In the genomic region with DNA sequence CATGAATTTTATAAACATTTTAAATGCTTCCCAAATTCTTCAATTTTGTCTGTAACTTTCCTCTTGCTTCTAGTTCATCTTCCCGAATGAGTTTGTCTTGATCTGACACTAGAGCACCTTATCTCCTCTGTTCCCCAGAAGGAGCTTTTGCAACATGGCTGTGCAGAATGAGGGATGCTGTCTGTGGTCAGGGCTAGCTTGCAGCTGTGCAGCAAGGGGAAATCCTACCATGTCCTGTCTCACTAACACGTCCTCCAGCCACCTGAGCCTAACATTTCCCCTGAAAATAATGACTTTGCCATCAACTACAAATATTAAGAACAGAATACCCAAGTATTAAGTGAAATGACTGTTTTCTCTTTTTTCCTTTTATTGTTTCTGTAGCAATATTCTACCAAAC, we compare ENCODE assay signal across 33 cellular contexts.
DNase-seq lines count a peak whose midpoint lies in the region; ATAC-seq, FAIRE-seq and TF ChIP-seq lines count a peak whose summit lies in the region.
"Had no signal": no experiment of that assay in that cellular context is flagged by ENCODE, and none has a peak within 500 bp of the region (broad histone marks: within the 10 kb centered on the region; RNA-seq: fewer than 3 reads in every experiment).

No MANE protein-coding gene starts in this region.

- H3K9me3 ChIP-seq in astrocyte (ENCODE audit: insufficient read depth, low read depth, low read length) (no peaks in the 10 kb centered on the region), smooth muscle cell (replicated peaks; ENCODE audit: low read depth) (no peaks in the 10 kb centered on the region), kidney (ENCODE audit: control insufficient read depth in 1 of 2, low read length in 2 of 2) (no peaks in the 10 kb centered on the region)
- H3K9me3 ChIP-seq: body of pancreas, lower lobe of right lung, prostate gland, tibial nerve had no signal

- H3K27me3 Mint-ChIP-seq in astrocyte (ENCODE audit: low read depth, unreplicated experiment) = no peaks in the 10 kb centered on the region
- H3K27me3 Mint-ChIP-seq: activated CD8-positive, alpha-beta T cell treated with anti-CD3 and anti-CD28 coated beads for 36 hours had no signal

- H2AFZ ChIP-seq in astrocyte (ENCODE audit: low read depth, low read length) (no peak overlapping the region), smooth muscle cell (ENCODE audit: low read depth) (no peak overlapping the region)

- no peaks in the 10 kb centered on the region for H4K20me1 ChIP-seq in astrocyte (ENCODE audit: insufficient read depth, low read length)
- no peaks in the 10 kb centered on the region for H4K20me1 ChIP-seq in smooth muscle cell (ENCODE audit: low read depth)

- H3K4me1 Mint-ChIP-seq in astrocyte (ENCODE audit: low read depth, unreplicated experiment) = peaks cover 8% of the 10 kb centered on the region
- H3K4me1 Mint-ChIP-seq: endodermal cell, natural killer cell had no signal

- intact Hi-C loops in kidney (cut with DNase I) = no loop called here

- peak; percentile 42 for DNase-seq in astrocyte (ENCODE audit: low read depth)
- DNase-seq in smooth muscle cell (lab: John Stamatoyannopoulos, UW; ENCODE audit: unreplicated experiment) = no peak
- DNase-seq in NCI-H748 treated with DMSO at 0.1 percent for 48 hours (lab: John Stamatoyannopoulos, UW) = no peak
- DNase-seq in islet precursor cell = no peak
- no peak for DNase-seq in kidney
- DNase-seq: activated CD8-positive, alpha-beta memory T cell treated with anti-CD3 and anti-CD28 coated beads, Interleukin-2, amount 50 U/mL, for 48 hours; activated CD8-positive, alpha-beta T cell treated with anti-CD3 and anti-CD28 coated beads for 36 hours; activated naive CD4-positive, alpha-beta T cell treated with Interleukin-2 at 50 U/mL for 16 hours; body of pancreas; C1 segment of cervical spinal cord; COR-L47; dermis blood vessel endothelial cell; endodermal cell; H7; head of caudate nucleus; kidney glomerular epithelial cell; lower lobe of right lung; natural killer cell; NCI-H1092; NCI-H187 treated with DMSO at 0.1 percent for 48 hours; NCI-H526 treated with DMSO at 0.1 percent for 48 hours; nucleus accumbens; SIG-M5; stimulated activated CD4-positive, alpha-beta T cell treated with anti-CD3 and anti-CD28 coated beads, Interleukin-4, amount 100 ng/mL, for 24 hours had no signal

- no peak for TF ChIP-seq CTCF in astrocyte (IDR thresholded peaks at IDR 0.05; ENCODE audit: insufficient read depth, low read depth, low read length)
- no peak for TF ChIP-seq CTCF in smooth muscle cell (IDR thresholded peaks at IDR 0.05; ENCODE audit: borderline replicate concordance, insufficient read depth, poor library complexity, severe bottlenecking)
- no peak for TF ChIP-seq CTCF in kidney (IDR thresholded peaks at IDR 0.05; ENCODE audit: borderline replicate concordance, extremely low read depth, insufficient read depth)

- 47% methylated on average over 2 of the region's 2 CpGs for WGBS in smooth muscle cell (ENCODE audit: low lambda C conversion rate)

- no peak overlapping the region for H3K27ac Mint-ChIP-seq in astrocyte (ENCODE audit: unreplicated experiment)
- H3K27ac Mint-ChIP-seq: activated CD8-positive, alpha-beta T cell treated with anti-CD3 and anti-CD28 coated beads for 36 hours; activated T-helper 1 cell treated with anti-CD3 and anti-CD28 coated beads, Interleukin-12 subunit alpha, Interleukin-12 subunit beta, Interleukin-2, Interleukin-4 antibody, amounts not matched to agents 30 ng/mL and 10 ng/mL and 1 ng/mL, durations not matched to agents 14 hours and 24 hours and 36 hours; endodermal cell; natural killer cell; T-helper 2 cell treated with Interferon-gamma antibody and Interleukin-4, amounts not matched to agents 5 μg/mL and 100 μg/mL, for 36 hours had no signal

- H3K9ac ChIP-seq in astrocyte (ENCODE audit: low read length) = no peak overlapping the region
- no peak overlapping the region for H3K9ac ChIP-seq in smooth muscle cell (ENCODE audit: low read depth)
- no peak overlapping the region for H3K9ac ChIP-seq in kidney (ENCODE audit: low read length in 2 of 2)

- peaks cover 6% of the 10 kb centered on the region for H3F3A ChIP-seq in smooth muscle cell (ENCODE audit: low read depth)

- no peak overlapping the region for H3K4me3 Mint-ChIP-seq in astrocyte (ENCODE audit: unreplicated experiment)
- H3K4me3 Mint-ChIP-seq: activated CD8-positive, alpha-beta T cell treated with anti-CD3 and anti-CD28 coated beads for 36 hours; activated T-helper 1 cell treated with anti-CD3 and anti-CD28 coated beads, Interleukin-12 subunit alpha, Interleukin-12 subunit beta, Interleukin-2, Interleukin-4 antibody, amounts not matched to agents 30 ng/mL and 10 ng/mL and 1 ng/mL, durations not matched to agents 14 hours and 24 hours and 36 hours; endodermal cell; natural killer cell; T-helper 2 cell treated with Interferon-gamma antibody and Interleukin-4, amounts not matched to agents 5 μg/mL and 100 μg/mL, for 36 hours had no signal

- H3K36me3 ChIP-seq in astrocyte (ENCODE audit: insufficient read depth, low read length) (no peaks in the 10 kb centered on the region), smooth muscle cell (ENCODE audit: low read depth) (no peaks in the 10 kb centered on the region), kidney (ENCODE audit: control insufficient read depth in 1 of 2, insufficient read depth in 2 of 2, low read length in 2 of 2) (no peaks in the 10 kb centered on the region)
- H3K36me3 ChIP-seq: lower lobe of right lung, prostate gland, tibial nerve had no signal

- FAIRE-seq in astrocyte (lab: Jason Lieb, UNC) = no peak
- no peak for FAIRE-seq in kidney (lab: Jason Lieb, UNC)
- FAIRE-seq: G401.6, K562 had no signal

- H3K4me3 ChIP-seq in astrocyte (ENCODE audit: insufficient read depth, low read depth, low read length) (no peak overlapping the region), smooth muscle cell (no peak overlapping the region), kidney (ENCODE audit: low read length in 2 of 2) (no peak overlapping the region)
- H3K4me3 ChIP-seq: body of pancreas, K562, lower lobe of right lung, prostate gland, tibial nerve had no signal

- H3K4me1 ChIP-seq in astrocyte (ENCODE audit: insufficient read depth, low read length) (no peaks in the 10 kb centered on the region), smooth muscle cell (ENCODE audit: low read depth) (peaks cover 6% of the 10 kb centered on the region), kidney (ENCODE audit: control insufficient read depth in 1 of 2, insufficient read depth in 1 of 2, low read depth in 1 of 2, low read length in 2 of 2) (no peaks in the 10 kb centered on the region)
- H3K4me1 ChIP-seq: body of pancreas, lower lobe of right lung, prostate gland, tibial nerve had no signal

- no peaks in the 10 kb centered on the region for H3K36me3 Mint-ChIP-seq in astrocyte (ENCODE audit: low read depth, unreplicated experiment)
- H3K36me3 Mint-ChIP-seq: natural killer cell had no signal

- ATAC-seq in GM21360 (IDR thresholded peaks at IDR 0.05; ENCODE audit: unreplicated experiment) = peak; percentile 57
- peak; percentile 72 for ATAC-seq in HG02870 (IDR thresholded peaks at IDR 0.05; ENCODE audit: unreplicated experiment)
- ATAC-seq: activated CD8-positive, alpha-beta T cell treated with anti-CD3 and anti-CD28 coated beads for 36 hours; body of pancreas; K562; lower lobe of right lung; sciatic nerve had no signal

- H3K27ac ChIP-seq in astrocyte (ENCODE audit: low read depth, low read length) (no peak overlapping the region), smooth muscle cell (ENCODE audit: low read depth) (no peak overlapping the region), kidney (ENCODE audit: low read depth in 2 of 2, low read length in 2 of 2) (no peak overlapping the region)
- H3K27ac ChIP-seq: body of pancreas, lower lobe of right lung, prostate gland, tibial nerve had no signal

- H3K27me3 ChIP-seq in astrocyte (ENCODE audit: insufficient read depth, low read length) (no peaks in the 10 kb centered on the region), smooth muscle cell (ENCODE audit: low read depth) (no peaks in the 10 kb centered on the region)
- H3K27me3 ChIP-seq: body of pancreas, tibial nerve had no signal

- H3K9me3 Mint-ChIP-seq in astrocyte (ENCODE audit: unreplicated experiment) = peaks cover 2% of the 10 kb centered on the region
- H3K9me3 Mint-ChIP-seq: activated CD8-positive, alpha-beta T cell treated with anti-CD3 and anti-CD28 coated beads for 36 hours; activated T-helper 1 cell treated with anti-CD3 and anti-CD28 coated beads, Interleukin-12 subunit alpha, Interleukin-12 subunit beta, Interleukin-2, Interleukin-4 antibody, amounts not matched to agents 30 ng/mL and 10 ng/mL and 1 ng/mL, durations not matched to agents 14 hours and 24 hours and 36 hours; endodermal cell; T-helper 2 cell treated with Interferon-gamma antibody and Interleukin-4, amounts not matched to agents 5 μg/mL and 100 μg/mL, for 36 hours had no signal

- no peaks in the 10 kb centered on the region for H3K79me2 ChIP-seq in astrocyte (ENCODE audit: insufficient read depth, low read length)
- H3K79me2 ChIP-seq in smooth muscle cell (ENCODE audit: low read depth) = no peaks in the 10 kb centered on the region

- H3K4me2 ChIP-seq in astrocyte (ENCODE audit: low read length) (no peak overlapping the region), smooth muscle cell (peak overlapping the region; percentile 24)
